18 cellular contexts compared by ENCODE assay signal in genomic region chr15:63367900-63368299, GRCh38. TPM values are rescaled to one million over a fixed set of nuclear protein-coding genes. Genes with fewer than 3 reads are reported as not detected.
"Had no signal": no experiment of that assay in that cellular context is flagged by ENCODE, and none has a peak within 500 bp of the region (broad histone marks: within the 10 kb centered on the region; RNA-seq: fewer than 3 reads in every experiment).

No MANE protein-coding gene starts in this region.

- H3K27me3 ChIP-seq: tibial nerve had no signal

- H3K36me3 ChIP-seq: tibial nerve had no signal

- DNase-seq: activated B cell treated with CpG ODN at 0.5 μM for 24 hours; activated CD4-positive, alpha-beta memory T cell treated with anti-CD3 and anti-CD28 coated beads for 36 hours; activated CD4-positive, alpha-beta T cell treated with anti-CD3 and anti-CD28 coated beads for 4 hours; activated gamma-delta T cell treated with Interleukin-2 at 50 U/mL for 16 hours; activated T-cell treated with anti-CD3 and anti-CD28 coated beads for 4 hours; amniotic stem cell; caudate nucleus; endodermal cell; hippocampal formation; midbrain; occipital lobe; stimulated activated naive CD4-positive, alpha-beta T cell treated with Interleukin-2 at 50 U/mL for 16 hours; substantia nigra; T-helper 1 cell; T-helper 9 cell had no signal

- ATAC-seq: activated naive CD4-positive, alpha-beta T cell treated with anti-CD3 and anti-CD28 coated beads, Interleukin-2, amount 50 U/mL, for 72 hours; left lobe of liver had no signal

- H3K4me3 ChIP-seq: tibial nerve had no signal

- H3K27ac ChIP-seq: tibial nerve had no signal

- H3K9me3 ChIP-seq: tibial nerve had no signal

RNA-seq across cellular contexts. Expression of gene CA12, which starts 13.7 kb away (rescaled TPM):
- total RNA-seq: activated B cell treated with CpG ODN at 0.5 μM for 24 hours had no signal
